ENCODE assay signal across 2 cellular contexts in genomic region chr1:239765163-239765562, GRCh38.
TF ChIP-seq lines count a peak whose summit lies in the region.

No MANE protein-coding gene starts in this region.

TF ChIP-seq in A549, 52 proteins besides CTCF, POLR2A, EP300 and RAD21 (continued from another document):
- TF ChIP-seq USF2 (IDR thresholded peaks at IDR 0.05) (no peak), NFE2L2 (conservative IDR thresholded peaks at IDR 0.05; ENCODE audit: low read length) (no peak), JUN (IDR thresholded peaks at IDR 0.05) (no peak), JUNB (IDR thresholded peaks at IDR 0.05) (no peak), RFX5 (IDR thresholded peaks at IDR 0.05) (no peak), KDM5A (IDR thresholded peaks at IDR 0.05) (no peak), REST (IDR thresholded peaks at IDR 0.05) (no peak)

TF ChIP-seq in GM23338, 12 proteins besides CTCF, POLR2A, EP300 and RAD21 (continued from another document):
- TF ChIP-seq ZNF462 (CRISPR knock-in tag; IDR thresholded peaks at IDR 0.05) (no peak), EZH2 (IDR thresholded peaks at IDR 0.05; ENCODE audit: low read depth, unreplicated experiment) (no peak), POLR2AphosphoS5 (IDR thresholded peaks at IDR 0.05; ENCODE audit: low read depth) (no peak)
TF ChIP-seq in GM23338: peak in this region for 0.
